ENCODE assay signal across 6 cellular contexts in the genomic region with DNA sequence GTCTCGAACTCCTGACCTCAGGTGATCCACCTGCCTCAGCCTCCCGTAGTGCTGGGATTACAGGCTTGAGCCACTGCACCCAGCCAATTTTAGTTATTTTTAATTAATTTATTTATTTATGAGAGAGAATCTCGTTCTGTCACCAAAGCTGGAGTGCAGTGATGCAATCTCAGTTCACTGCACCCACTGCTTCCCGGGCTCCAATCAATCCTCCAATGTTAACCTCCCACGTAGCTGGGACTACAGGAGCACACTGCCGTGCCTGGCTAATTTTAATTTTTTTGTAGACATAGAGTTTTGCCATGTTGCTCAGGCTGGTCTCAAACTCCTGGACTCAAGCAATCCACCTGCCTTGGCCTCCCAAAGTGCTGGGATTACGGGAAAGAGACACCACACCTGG.
"Had no signal": no experiment of that assay in that cellular context is flagged by ENCODE, and none has a peak within 500 bp of the region (broad histone marks: within the 10 kb centered on the region; RNA-seq: fewer than 3 reads in every experiment).

No MANE protein-coding gene starts in this region.

- H2AFZ ChIP-seq: GM23338 had no signal

- H3K27me3 Mint-ChIP-seq: IgD-negative memory B cell had no signal

- H3K4me3 ChIP-seq: GM23338 had no signal

- DNase-seq: H9, HCEC 1CT, HFFc6, KBM-7 had no signal

- H3K36me3 Mint-ChIP-seq: IgD-negative memory B cell had no signal

- H3K4me3 Mint-ChIP-seq: GM23338, H9, HFFc6 had no signal

- H3K4me2 ChIP-seq: GM23338 had no signal

- H3K9me3 Mint-ChIP-seq: GM23338, H9, HFFc6, IgD-negative memory B cell had no signal
